In genomic region chr10:21488954-21489446, GRCh38 we compare ENCODE assay signal across 18 cellular contexts. TPM values are rescaled to one million over a fixed set of nuclear protein-coding genes. Genes with fewer than 3 reads are reported as not detected.
A peak's percentile ranks its signal among the peaks of the same experiment; 100 is the strongest.
DNase-seq lines count a peak whose midpoint lies in the region; ATAC-seq and TF ChIP-seq lines count a peak whose summit lies in the region.
"Had no signal": no experiment of that assay in that cellular context is flagged by ENCODE, and none has a peak within 500 bp of the region (broad histone marks: within the 10 kb centered on the region; RNA-seq: fewer than 3 reads in every experiment).

No MANE protein-coding gene starts in this region.

- BruUV-seq in Panc1 (replicated peaks; lab: Mats Ljungman, UMichigan): no TSS peak

- no peak overlapping the region for H3K18ac ChIP-seq in neuronal stem cell (ENCODE audit: low read length)

- H2AK5ac ChIP-seq in neuronal stem cell (ENCODE audit: low read depth, low read length): no peak overlapping the region

- no peak overlapping the region for H3K9ac ChIP-seq in endodermal cell (ENCODE audit: extremely low read depth, low read length, poor library complexity, severe bottlenecking)
- no peak overlapping the region for H3K9ac ChIP-seq in neuronal stem cell (ENCODE audit: low read depth, low read length, poor library complexity)

- no peak overlapping the region for H4K8ac ChIP-seq in neuronal stem cell (ENCODE audit: low read depth, low read length)

- POLR2A ChIA-PET in Panc1 (lab: Charles Lee): interaction anchor here (0.5 to 0.7 kb wide), 2 partner anchors 9 to 50 kb away, joined by 3 to 8 read pairs; no protein-coding TSS in a partner anchor

- CTCF ChIA-PET in Panc1 (lab: Charles Lee): no interaction called here

- peaks cover 13% of the 10 kb centered on the region for H3K36me3 Mint-ChIP-seq in endodermal cell (ENCODE audit: low read depth)
- H3K36me3 Mint-ChIP-seq: CD8-positive, alpha-beta memory T cell had no signal

- H2BK120ac ChIP-seq in neuronal stem cell (ENCODE audit: low read depth, low read length): no peak overlapping the region

- no peak overlapping the region for H4K91ac ChIP-seq in neuronal stem cell (ENCODE audit: low read depth, low read length, poor library complexity)

- H2BK15ac ChIP-seq in neuronal stem cell (ENCODE audit: low read length): no peak overlapping the region

- no peak overlapping the region for H3K4me2 ChIP-seq in neuronal stem cell (ENCODE audit: insufficient read depth, low read length, poor library complexity, severe bottlenecking)

- H2AFZ ChIP-seq in neuronal stem cell (ENCODE audit: low read length): peak overlapping the region; percentile 25

- intact Hi-C loops in Panc1 (cut with micrococcal nuclease; ENCODE audit: unreplicated experiment): no loop called here

- H3K79me1 ChIP-seq in neuronal stem cell (ENCODE audit: low read depth, low read length): no peaks in the 10 kb centered on the region

- no peak overlapping the region for H3K14ac ChIP-seq in neuronal stem cell (ENCODE audit: low read length)

- H3K9me3 ChIP-seq in Panc1 (ENCODE audit: control insufficient read depth, insufficient read depth, low read depth, low read length) (no peaks in the 10 kb centered on the region), endodermal cell (ENCODE audit: control insufficient read depth, low read length) (no peaks in the 10 kb centered on the region), neuronal stem cell (replicated peaks in 1 of 2; ENCODE audit: control insufficient read depth in 2 of 2, insufficient read depth in 1 of 2, low read depth in 1 of 2, low read length in 2 of 2) (no peaks in the 10 kb centered on the region)
- H3K9me3 ChIP-seq: Peyer's patch had no signal

- 91% methylated on average over 3 of the region's 5 CpGs; no CpG with 5 or more reads in 1 of the 2 experiments for WGBS in endodermal cell (ENCODE audit: insufficient coverage in 1 of 2, insufficient read length in 1 of 2), 2 experiments
- WGBS in neuronal stem cell (ENCODE audit: extremely low coverage in 2 of 2, insufficient read length in 2 of 2, insufficient replicate concordance in 1 of 2), 2 donors: no CpG with 5 or more reads among the region's 5 CpGs

- no peak for TF ChIP-seq CTCF in Panc1 (IDR thresholded peaks at IDR 0.05)
- no peak for TF ChIP-seq CTCF in endodermal cell (conservative IDR thresholded peaks at IDR 0.05)

- H3K4me3 Mint-ChIP-seq in endodermal cell: no peak overlapping the region
- H3K4me3 Mint-ChIP-seq: CD8-positive, alpha-beta memory T cell had no signal

- H3K4me1 Mint-ChIP-seq in endodermal cell: peaks cover 21% of the 10 kb centered on the region

- H3K36me3 ChIP-seq in Panc1 (ENCODE audit: control insufficient read depth, insufficient read depth, low read length): no peaks in the 10 kb centered on the region; the same call in 1 of the 2 replicates
- peaks cover 19% of the 10 kb centered on the region for H3K36me3 ChIP-seq in endodermal cell (ENCODE audit: control insufficient read depth, insufficient read depth, low read length)
- H3K36me3 ChIP-seq in neuronal stem cell (replicated peaks in 1 of 2; ENCODE audit: control insufficient read depth in 2 of 2, insufficient read depth in 2 of 2, low read length in 2 of 2): no peaks in the 10 kb centered on the region
- H3K36me3 ChIP-seq: Peyer's patch had no signal

- H3K4me3 ChIP-seq in Panc1 (ENCODE audit: low read depth in 2 of 2, low read length in 2 of 2): no peak overlapping the region
- no peak overlapping the region for H3K4me3 ChIP-seq in endodermal cell (ENCODE audit: low read length)
- no peak overlapping the region for H3K4me3 ChIP-seq in neuronal stem cell (ENCODE audit: low read length in 2 of 2)
- H3K4me3 ChIP-seq: Peyer's patch had no signal

- H3K27me3 ChIP-seq in Panc1 (ENCODE audit: control insufficient read depth, insufficient read depth, low read length) (no peaks in the 10 kb centered on the region), endodermal cell (ENCODE audit: control insufficient read depth, insufficient read depth, low read length, poor library complexity, severe bottlenecking) (no peaks in the 10 kb centered on the region), neuronal stem cell (ENCODE audit: control insufficient read depth in 3 of 3, insufficient read depth in 3 of 3, low read depth in 1 of 3, low read length in 3 of 3) (no peaks in the 10 kb centered on the region)
- H3K27me3 ChIP-seq: Peyer's patch had no signal

- no peak for DNase-seq in Panc1 (ENCODE audit: low read depth, low spot score)
- peak; percentile 45 for DNase-seq in endodermal cell
- no peak for DNase-seq in neuronal stem cell (ENCODE audit: low spot score)
- no peak for DNase-seq in activated naive CD4-positive, alpha-beta T cell (lab: John Stamatoyannopoulos, UW)
- DNase-seq: CD8-positive, alpha-beta memory T cell; GF-D8; HCEC 1CT; KG1; NCI-H1092; NCI-H446 treated with DMSO at 0.1 percent for 48 hours; NCI-H748 treated with DMSO at 0.1 percent for 48 hours; Peyer's patch; Right ventricle myocardium superior had no signal

- no peak overlapping the region for H2BK5ac ChIP-seq in neuronal stem cell (ENCODE audit: low read length)

- peak overlapping the region; percentile 38 for H3K27ac Mint-ChIP-seq in endodermal cell
- H3K27ac Mint-ChIP-seq: CD8-positive, alpha-beta memory T cell had no signal

- H3K27ac ChIP-seq in Panc1 (ENCODE audit: low read length) (peak overlapping the region; percentile 98), endodermal cell (ENCODE audit: low read depth, low read length) (no peak overlapping the region), neuronal stem cell (replicated peaks; ENCODE audit: low read length) (no peak overlapping the region)
- H3K27ac ChIP-seq: Peyer's patch had no signal

- ATAC-seq in GM21423 (IDR thresholded peaks at IDR 0.05; ENCODE audit: unreplicated experiment): peak; percentile 49
- ATAC-seq in Panc1: no peak
- ATAC-seq in GM21619 (IDR thresholded peaks at IDR 0.05; ENCODE audit: unreplicated experiment): no peak
- ATAC-seq in GM19452 (IDR thresholded peaks at IDR 0.05; ENCODE audit: unreplicated experiment): no peak
- no peak for ATAC-seq in HG02588 (IDR thresholded peaks at IDR 0.05; ENCODE audit: unreplicated experiment)
- ATAC-seq: SK-N-SH treated with all-trans-retinoic acid at 6 μM for 48 hours had no signal

- H3K4me1 ChIP-seq in Panc1 (ENCODE audit: control insufficient read depth, insufficient read depth, low read length) (peaks cover 41% of the 10 kb centered on the region), endodermal cell (ENCODE audit: control insufficient read depth, insufficient read depth, low read length) (peaks cover 3% of the 10 kb centered on the region), neuronal stem cell (ENCODE audit: control insufficient read depth in 2 of 2, insufficient read depth in 1 of 2, low read depth in 1 of 2, low read length in 2 of 2) (peaks cover 3 to 6% of the 10 kb centered on the region in 2 donors)

- in situ Hi-C loops in Panc1 (cut with HindIII; ENCODE audit: low pct_unique_long_range_greater_than_20kb, low sequenced_read_pairs): no loop called here

- no peaks in the 10 kb centered on the region for H3K27me3 Mint-ChIP-seq in endodermal cell (ENCODE audit: insufficient read depth)

- no peaks in the 10 kb centered on the region for H3K9me3 Mint-ChIP-seq in endodermal cell
- H3K9me3 Mint-ChIP-seq: CD8-positive, alpha-beta memory T cell had no signal

- no peak overlapping the region for H2BK12ac ChIP-seq in neuronal stem cell (ENCODE audit: low read length)

- no peak overlapping the region for H3K4ac ChIP-seq in neuronal stem cell (ENCODE audit: low read length)

- H3K23ac ChIP-seq in neuronal stem cell (ENCODE audit: low read depth, low read length, poor library complexity): no peak overlapping the region

RNA-seq across cellular contexts. Expression of gene SKIDA1, which starts 36.5 kb away (rescaled TPM):
- 9.3 TPM for total RNA-seq in Panc1 (2021; ENCODE audit: unreplicated experiment)
- polyA plus RNA-seq in Panc1 (2012; ENCODE audit: insufficient read length): 5.8 TPM
- 10 to 100 TPM in 1 of 2 donors, 1 to 10 TPM in 1; 6.4 to 12.0 TPM for total RNA-seq in endodermal cell
- 33.0 TPM for polyA plus RNA-seq in endodermal cell (2013, experiment 1 of 2)
- polyA plus RNA-seq in endodermal cell (2013, experiment 2 of 2): 33.2 TPM
- polyA plus RNA-seq in neuronal stem cell (2013, experiment 1 of 2): 57.0 TPM
- polyA plus RNA-seq in neuronal stem cell (2013, experiment 2 of 2): 57.0 TPM

RNA-seq across cellular contexts. Expression of gene MLLT10, which starts 45.0 kb away (rescaled TPM):
- 33.4 TPM for total RNA-seq in Panc1 (2021; ENCODE audit: unreplicated experiment)
- polyA plus RNA-seq in Panc1 (2012; ENCODE audit: insufficient read length): 28.9 TPM
- 10 to 100 TPM; 55.8 to 62.9 TPM for total RNA-seq in endodermal cell
- 48.0 TPM for polyA plus RNA-seq in endodermal cell (2013, experiment 1 of 2)
- polyA plus RNA-seq in endodermal cell (2013, experiment 2 of 2): 47.7 TPM
- polyA plus RNA-seq in neuronal stem cell (2013, experiment 1 of 2): 43.4 TPM
- 44.9 TPM for polyA plus RNA-seq in neuronal stem cell (2013, experiment 2 of 2)
